26 cellular contexts compared by ENCODE assay signal in the genomic region with DNA sequence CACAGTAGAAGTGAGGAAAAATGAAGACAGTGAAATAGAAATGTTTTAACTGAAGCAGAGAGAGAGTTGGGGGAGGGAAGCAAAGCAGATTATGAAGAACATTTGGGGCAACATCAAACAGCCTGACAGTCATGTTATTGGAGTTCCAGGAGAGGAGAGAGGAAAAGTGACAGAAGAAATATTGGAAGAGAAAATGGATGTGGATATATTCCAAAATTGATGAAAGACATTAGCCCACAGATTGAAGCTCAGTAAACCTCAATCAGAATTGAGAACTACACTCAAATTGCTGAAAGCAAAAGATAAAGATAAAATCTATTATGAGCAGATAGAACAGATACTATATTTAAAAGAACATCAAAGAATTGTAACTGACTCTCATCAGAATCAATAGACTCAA.
"Had no signal": no experiment of that assay in that cellular context is flagged by ENCODE, and none has a peak within 500 bp of the region (broad histone marks: within the 10 kb centered on the region; RNA-seq: fewer than 3 reads in every experiment).

No MANE protein-coding gene starts in this region.

- H3K9me3 ChIP-seq: colonic mucosa, esophagus muscularis mucosa, esophagus squamous epithelium, gastrocnemius medialis, gastroesophageal sphincter had no signal

- H3K4me3 ChIP-seq: colonic mucosa, coronary artery, dorsolateral prefrontal cortex, esophagus muscularis mucosa, esophagus squamous epithelium, gastrocnemius medialis, gastroesophageal sphincter, heart left ventricle, heart right ventricle had no signal

- FAIRE-seq: colon, endothelial cell of umbilical vein had no signal

- H3K27ac ChIP-seq: colonic mucosa, coronary artery, dorsolateral prefrontal cortex, epithelial cell of prostate, esophagus muscularis mucosa, esophagus squamous epithelium, foreskin keratinocyte, gastrocnemius medialis, gastroesophageal sphincter, heart right ventricle had no signal

- H3K4me1 ChIP-seq: colonic mucosa, esophagus muscularis mucosa, esophagus squamous epithelium, foreskin keratinocyte, gastrocnemius medialis, gastroesophageal sphincter, heart left ventricle, heart right ventricle had no signal

- DNase-seq: colonic mucosa; cortex of kidney; dermis blood vessel endothelial cell; dorsolateral prefrontal cortex; effector CD4-positive, alpha-beta T cell; effector CD8-positive, alpha-beta T cell; effector memory CD4-positive, alpha-beta T cell; effector memory CD8-positive, alpha-beta T cell; endodermal cell; erythroblast; esophagus squamous epithelium; foreskin fibroblast; foreskin keratinocyte; foreskin melanocyte; gastrocnemius medialis; glutamatergic neuron; head of caudate nucleus; heart left ventricle; heart right ventricle had no signal

- ATAC-seq: effector memory CD8-positive, alpha-beta T cell; esophagus mucosa; foreskin keratinocyte; gastrocnemius medialis; gastroesophageal sphincter; heart left ventricle; heart right ventricle had no signal

- H3K27me3 ChIP-seq: colonic mucosa, esophagus muscularis mucosa, esophagus squamous epithelium, gastrocnemius medialis, gastroesophageal sphincter, heart left ventricle, heart right ventricle had no signal

- H3K36me3 ChIP-seq: colonic mucosa, esophagus muscularis mucosa, esophagus squamous epithelium, gastrocnemius medialis, gastroesophageal sphincter, heart left ventricle had no signal
